ENCODE assay signal across 8 cellular contexts in genomic region chr16:75267631-75268264, GRCh38. TPM values are rescaled to one million over a fixed set of nuclear protein-coding genes. Genes with fewer than 3 reads are reported as not detected.
DNase-seq lines count a peak whose midpoint lies in the region; ATAC-seq and TF ChIP-seq lines count a peak whose summit lies in the region.

No MANE protein-coding gene starts in this region.

- H3K27me3 ChIP-seq in BE2C: no peaks in the 10 kb centered on the region

- no peak overlapping the region for H3K4me3 Mint-ChIP-seq in activated CD8-positive, alpha-beta T cell treated with anti-CD3 and anti-CD28 coated beads, Interleukin-2, amount 10 ng/mL, durations not matched to agents 7 days and 5 days

- no peaks in the 10 kb centered on the region for H3K36me3 ChIP-seq in BE2C

- no peaks in the 10 kb centered on the region for H3K9me3 Mint-ChIP-seq in activated CD8-positive, alpha-beta T cell treated with anti-CD3 and anti-CD28 coated beads, Interleukin-2, amount 10 ng/mL, durations not matched to agents 7 days and 5 days (ENCODE audit: insufficient read depth)

- no peak for TF ChIP-seq CTCF in BE2C (IDR thresholded peaks at IDR 0.05; ENCODE audit: low read depth, low read length)

- CTCF ChIA-PET in activated CD8-positive, alpha-beta T cell treated with anti-CD3 and anti-CD28 coated beads, Interleukin-2, amount 10 ng/mL, durations not matched to agents 7 days and 5 days (lab: Charles Lee): interaction anchor here (1.3 kb wide), 1 partner anchor 69 kb away, joined by 3 read pairs; no protein-coding TSS in a partner anchor

- H3K27ac Mint-ChIP-seq in activated CD8-positive, alpha-beta T cell treated with anti-CD3 and anti-CD28 coated beads, Interleukin-2, amount 10 ng/mL, durations not matched to agents 7 days and 5 days: no peak overlapping the region

- H3K4me1 ChIP-seq in BE2C: peaks cover 16% of the 10 kb centered on the region

- no peak for ATAC-seq in activated CD8-positive, alpha-beta T cell treated with anti-CD3 and anti-CD28 coated beads, Interleukin-2, amount 10 ng/mL, durations not matched to agents 7 days and 5 days

- DNase-seq in BE2C (peak; percentile 71), NCI-H1436 (lab: John Stamatoyannopoulos, UW) (peak; percentile 56), amniotic stem cell (lab: John Stamatoyannopoulos, UW) (peak; percentile 36), left kidney (ENCODE audit: low read depth, low spot score) (peak; percentile 36), cortex of kidney (lab: John Stamatoyannopoulos, UW) (no peak), NCI-H2081 treated with DMSO at 0.1 percent for 48 hours (lab: John Stamatoyannopoulos, UW) (no peak)
- DNase-seq in activated CD8-positive, alpha-beta T cell treated with anti-CD3 and anti-CD28 coated beads, Interleukin-2, amount 10 ng/mL, durations not matched to agents 7 days and 5 days: no peak
- DNase-seq in activated CD4-positive, CD25-positive, alpha-beta regulatory T cell treated with anti-CD3 and anti-CD28 coated beads, Interleukin-2, amount 50 U/mL, for 72 hours: no peak

- H3K4me1 Mint-ChIP-seq in activated CD8-positive, alpha-beta T cell treated with anti-CD3 and anti-CD28 coated beads, Interleukin-2, amount 10 ng/mL, durations not matched to agents 7 days and 5 days (ENCODE audit: low read depth): peaks cover 3% of the 10 kb centered on the region

- peaks cover 43% of the 10 kb centered on the region for H3K27me3 Mint-ChIP-seq in activated CD8-positive, alpha-beta T cell treated with anti-CD3 and anti-CD28 coated beads, Interleukin-2, amount 10 ng/mL, durations not matched to agents 7 days and 5 days (ENCODE audit: low read depth)

- POLR2A ChIA-PET in activated CD8-positive, alpha-beta T cell treated with anti-CD3 and anti-CD28 coated beads, Interleukin-2, amount 10 ng/mL, durations not matched to agents 7 days and 5 days (lab: Charles Lee): no interaction called here

- H3K9me3 ChIP-seq in BE2C: no peaks in the 10 kb centered on the region

- H3K36me3 Mint-ChIP-seq in activated CD8-positive, alpha-beta T cell treated with anti-CD3 and anti-CD28 coated beads, Interleukin-2, amount 10 ng/mL, durations not matched to agents 7 days and 5 days (ENCODE audit: low read depth): no peaks in the 10 kb centered on the region

- H3K4me3 ChIP-seq in BE2C (ENCODE audit: low read depth, low read length): no peak overlapping the region

RNA-seq across cellular contexts. Expression of gene BCAR1, which starts 16.3 kb away (rescaled TPM):
- 72.3 TPM for polyA plus RNA-seq in BE2C (2012; ENCODE audit: insufficient read depth, insufficient read length, low read depth)
- under 1 TPM in 1 of 2 experiments, not detected in 1; 0.08 TPM for total RNA-seq in activated CD8-positive, alpha-beta T cell treated with anti-CD3 and anti-CD28 coated beads, Interleukin-2, amount 10 ng/mL, durations not matched to agents 7 days and 5 days

RNA-seq across cellular contexts. Expression of gene CTRB1, which starts 49.0 kb away (rescaled TPM):
- 2.5 TPM for polyA plus RNA-seq in BE2C (2012; ENCODE audit: insufficient read depth, insufficient read length, low read depth)
- not detected for total RNA-seq in activated CD8-positive, alpha-beta T cell treated with anti-CD3 and anti-CD28 coated beads, Interleukin-2, amount 10 ng/mL, durations not matched to agents 7 days and 5 days

Comparison
In these comparisons a context has a peak if more than half of its experiments do, and no peak if none do; other contexts are left out.
1. DNase-seq: peak in BE2C (single experiment), NCI-H1436 (single experiment), amniotic stem cell (single experiment) and left kidney (single experiment); none in cortex of kidney (single experiment), activated CD8-positive, alpha-beta T cell treated with anti-CD3 and anti-CD28 coated beads, Interleukin-2, amount 10 ng/mL, durations not matched to agents 7 days and 5 days (single experiment), NCI-H2081 treated with DMSO at 0.1 percent for 48 hours (single experiment) and activated CD4-positive, CD25-positive, alpha-beta regulatory T cell treated with anti-CD3 and anti-CD28 coated beads, Interleukin-2, amount 50 U/mL, for 72 hours (single experiment).